ENCODE assay signal across 7 cellular contexts in genomic region chr5:157603333-157604190, GRCh38. TPM values are rescaled to one million over a fixed set of nuclear protein-coding genes. Genes with fewer than 3 reads are reported as not detected.
DNase-seq lines count a peak whose midpoint lies in the region; ATAC-seq and TF ChIP-seq lines count a peak whose summit lies in the region.

No MANE protein-coding gene starts in this region.

- DNase-seq in Peyer's patch (peak in 1 of 3 donors; percentile 37), mucosa of descending colon (peak in 1 of 3 donors; percentile 41), NCI-H526 treated with DMSO at 0.1 percent for 48 hours (lab: John Stamatoyannopoulos, UW) (no peak), testis (no peak), cortex of kidney (lab: John Stamatoyannopoulos, UW) (no peak)
- DNase-seq in activated T-helper 9 cell treated with anti-CD3 and anti-CD28 coated beads, Interleukin-2, amount 50 U/mL, for 16 hours (ENCODE audit: low read depth): peak; percentile 56

- no peak for TF ChIP-seq CTCF in Peyer's patch (IDR thresholded peaks at IDR 0.05)
- TF ChIP-seq CTCF in mucosa of descending colon (IDR thresholded peaks at IDR 0.05): no peak
- TF ChIP-seq CTCF in testis (IDR thresholded peaks at IDR 0.05): no peak

- intact Hi-C loops in mucosa of descending colon (cut with DNase I, micrococcal nuclease): no loop called here
- intact Hi-C loops in testis (cut with DNase I; ENCODE audit: low total_unique reads): loop anchor here (5.0 kb wide), 1 partner anchor 136 kb away; no protein-coding TSS in a partner anchor

- WGBS in testis, 2 donors: 81 to 91% methylated on average over 12 of the region's 12 CpGs

- H3K4me1 ChIP-seq in Peyer's patch (peaks cover 0 to 12% (median 0%) of the 10 kb centered on the region in 4 donors), mucosa of descending colon (ENCODE audit: low read depth) (no peaks in the 10 kb centered on the region), testis (no peaks in the 10 kb centered on the region)

- ATAC-seq in GM21619 (IDR thresholded peaks at IDR 0.05; ENCODE audit: unreplicated experiment): peak; percentile 45
- ATAC-seq in mucosa of descending colon: peak; percentile 66

- H3K4me3 ChIP-seq in Peyer's patch (no peak overlapping the region), mucosa of descending colon (no peak overlapping the region), testis (no peak overlapping the region)

- no peak for TF ChIP-seq POLR2A in Peyer's patch (IDR thresholded peaks at IDR 0.05)
- no peak for TF ChIP-seq POLR2A in testis (IDR thresholded peaks at IDR 0.05)

- H3K27me3 ChIP-seq in Peyer's patch (no peaks in the 10 kb centered on the region), testis (no peaks in the 10 kb centered on the region)

- H3K9me3 ChIP-seq in Peyer's patch (no peaks in the 10 kb centered on the region), mucosa of descending colon (no peaks in the 10 kb centered on the region), testis (no peaks in the 10 kb centered on the region)

- H3K27ac ChIP-seq in Peyer's patch: peak overlapping the region in 3 of 4 donors; percentile 15 to 69 (median 20)
- no peak overlapping the region for H3K27ac ChIP-seq in testis

- H3K36me3 ChIP-seq in Peyer's patch (no peaks in the 10 kb centered on the region), mucosa of descending colon (ENCODE audit: low read depth) (no peaks in the 10 kb centered on the region), testis (ENCODE audit: low read depth, missing control alignments) (no peaks in the 10 kb centered on the region)

RNA-seq across cellular contexts. Expression of gene ADAM19, which starts 28.0 kb away (rescaled TPM):
- total RNA-seq in Peyer's patch (10 to 100 TPM in 1 of 4 donors, 1 to 10 TPM in 3; 1.1 to 47.9 (median 5.4) TPM), mucosa of descending colon (10 to 100 TPM in 1 of 3 donors, 1 to 10 TPM in 2; 6.4 to 32.6 (median 8.9) TPM), testis (1 to 10 TPM; 4.5 to 4.9 TPM)
- 3.1 TPM for polyA plus RNA-seq in testis (ENCODE audit: insufficient read depth, low read depth, low replicate concordance)

RNA-seq across cellular contexts. Expression of gene SOX30, which starts 48.7 kb away (rescaled TPM):
- total RNA-seq in Peyer's patch (1 to 10 TPM in 1 of 4 donors, under 1 TPM in 1, not detected in 2; 0.66 to 1.8 TPM), mucosa of descending colon (under 1 TPM; 0.22 to 0.29 (median 0.29) TPM), testis (10 to 100 TPM; 47.7 to 83.9 TPM)
- polyA plus RNA-seq in testis (ENCODE audit: insufficient read depth, low read depth, low replicate concordance): 197 TPM

Comparison
In these comparisons a context has a peak if more than half of its experiments do, and no peak if none do; other contexts are left out.
1. H3K27ac ChIP-seq: peak in Peyer's patch (3 of 4); none in testis (0 of 2).
2. RNA of gene SOX30, which starts 48.7 kb away (total RNA-seq): 47.7 to 83.9 TPM in testis; 0.66 to 1.8 TPM in Peyer's patch and 0.22 to 0.29 TPM in mucosa of descending colon; every median in the first group is over 10 times any median in the second.